ENCODE assay signal across 1 cellular context in genomic region chr14:68728342-68729106, GRCh38.
TF ChIP-seq lines count a peak whose summit lies in the region.

No MANE protein-coding gene starts in this region.

TF ChIP-seq in HepG2, 621 proteins besides CTCF, POLR2A, EP300 and RAD21 (continued from another document and continues in another):
- no peak for TF ChIP-seq ZBED4 (CRISPR knock-in tag; IDR thresholded peaks at IDR 0.05; ENCODE audit: borderline replicate concordance)
- 0 out of 2 replicates have a peak, but pooled peaks have one; percentile 39 for TF ChIP-seq SOX13 (IDR thresholded peaks at IDR 0.05)
- peak in 1 of 2 experiments; percentile 79; a peak in 2 of 4 replicates for TF ChIP-seq SOX13 (CRISPR knock-in tag; conservative IDR thresholded peaks at IDR 0.05 in 1 of 2, IDR thresholded peaks at IDR 0.05 in 1 of 2)
- TF ChIP-seq HNRNPLL (IDR thresholded peaks at IDR 0.05; ENCODE audit: low read depth, low read length, poor library complexity, severe bottlenecking), result no peak
- peak; percentile 68; the same call in 1 of the 2 replicates for TF ChIP-seq FOSL2 (CRISPR knock-in tag; IDR thresholded peaks at IDR 0.05)
- no peak for TF ChIP-seq ZNF136 (CRISPR knock-in tag; IDR thresholded peaks at IDR 0.05; ENCODE audit: low read depth)
- TF ChIP-seq ERF (CRISPR knock-in tag; IDR thresholded peaks at IDR 0.05), result no peak
- no peak for TF ChIP-seq GRHL1 (CRISPR knock-in tag; conservative IDR thresholded peaks at IDR 0.05)
- no peak for TF ChIP-seq ZNF124 (CRISPR knock-in tag; IDR thresholded peaks at IDR 0.05)
- TF ChIP-seq MTF1 (CRISPR knock-in tag; IDR thresholded peaks at IDR 0.05), result no peak
- peak; percentile 51; the same call in 1 of the 2 replicates for TF ChIP-seq IKZF5 (CRISPR knock-in tag; IDR thresholded peaks at IDR 0.05)
- TF ChIP-seq PRMT3 (CRISPR knock-in tag; IDR thresholded peaks at IDR 0.05; ENCODE audit: borderline replicate concordance, low read depth), result no peak
- TF ChIP-seq ZNF563 (CRISPR knock-in tag; IDR thresholded peaks at IDR 0.05), result no peak
- no peak for TF ChIP-seq KDM4B (CRISPR knock-in tag; IDR thresholded peaks at IDR 0.05)
- TF ChIP-seq ZNF512 (CRISPR knock-in tag; IDR thresholded peaks at IDR 0.05), result no peak
- peak in 1 of 2 experiments; percentile 63; a peak in 3 of 4 replicates for TF ChIP-seq NR2F1 (CRISPR knock-in tag; IDR thresholded peaks at IDR 0.05)
- TF ChIP-seq PHF21A (CRISPR knock-in tag; IDR thresholded peaks at IDR 0.05), result no peak
- TF ChIP-seq SPEN (CRISPR knock-in tag; IDR thresholded peaks at IDR 0.05; ENCODE audit: low read depth), result no peak
- TF ChIP-seq ZBTB2 (CRISPR knock-in tag; IDR thresholded peaks at IDR 0.05; ENCODE audit: low read depth), result no peak
- TF ChIP-seq CENPT (CRISPR knock-in tag; IDR thresholded peaks at IDR 0.05; ENCODE audit: low read depth), result no peak
- TF ChIP-seq BCL3 (CRISPR knock-in tag; IDR thresholded peaks at IDR 0.05), result no peak
- no peak for TF ChIP-seq ZNF564 (CRISPR knock-in tag; IDR thresholded peaks at IDR 0.05)
- no peak for TF ChIP-seq MYC (CRISPR knock-in tag; IDR thresholded peaks at IDR 0.05; ENCODE audit: borderline replicate concordance)
- no peak for TF ChIP-seq ZNF230 (CRISPR knock-in tag; IDR thresholded peaks at IDR 0.05)
- no peak for TF ChIP-seq HNRNPL (IDR thresholded peaks at IDR 0.05; ENCODE audit: low read depth, low read length)
- no peak for TF ChIP-seq MAFK (conservative IDR thresholded peaks at IDR 0.05 in 1 of 2, IDR thresholded peaks at IDR 0.05 in 1 of 2; ENCODE audit: low read length in 2 of 2)
- TF ChIP-seq ZFP62 (CRISPR knock-in tag; IDR thresholded peaks at IDR 0.05), result no peak
- TF ChIP-seq ZNF720 (CRISPR knock-in tag; IDR thresholded peaks at IDR 0.05), result no peak
- no peak for TF ChIP-seq KDM3A (CRISPR knock-in tag; IDR thresholded peaks at IDR 0.05; ENCODE audit: low read depth)
- TF ChIP-seq IRX3 (CRISPR knock-in tag; IDR thresholded peaks at IDR 0.05; ENCODE audit: borderline replicate concordance, low read depth), result no peak
- TF ChIP-seq ZNF121 (CRISPR knock-in tag; IDR thresholded peaks at IDR 0.05), result peak; percentile 98
- TF ChIP-seq SMYD3 (CRISPR knock-in tag; IDR thresholded peaks at IDR 0.05), result no peak
- TF ChIP-seq ZSCAN22 (CRISPR knock-in tag; IDR thresholded peaks at IDR 0.05), result no peak
- TF ChIP-seq TFAP4 (IDR thresholded peaks at IDR 0.05; ENCODE audit: borderline replicate concordance, low read depth), result no peak
- TF ChIP-seq ZNF160 (CRISPR knock-in tag; IDR thresholded peaks at IDR 0.05), result no peak
- TF ChIP-seq ZNF556 (CRISPR knock-in tag; IDR thresholded peaks at IDR 0.05; ENCODE audit: borderline replicate concordance), result no peak
- no peak for TF ChIP-seq MXD3 (CRISPR knock-in tag; IDR thresholded peaks at IDR 0.05)
- no peak for TF ChIP-seq TRAFD1 (CRISPR knock-in tag; IDR thresholded peaks at IDR 0.05; ENCODE audit: borderline replicate concordance)
- TF ChIP-seq SRSF9 (IDR thresholded peaks at IDR 0.05; ENCODE audit: borderline replicate concordance, insufficient read depth, low read depth, low read length, poor library complexity, severe bottlenecking), result no peak
- TF ChIP-seq MED1 (CRISPR knock-in tag; IDR thresholded peaks at IDR 0.05), result peak; percentile 81
- no peak for TF ChIP-seq ZNF558 (CRISPR knock-in tag; IDR thresholded peaks at IDR 0.05; ENCODE audit: borderline replicate concordance)
- TF ChIP-seq ZFP37 (CRISPR knock-in tag; IDR thresholded peaks at IDR 0.05; ENCODE audit: borderline replicate concordance), result no peak
- TF ChIP-seq RFX5 (IDR thresholded peaks at IDR 0.05; ENCODE audit: low read depth, low read length), result no peak
- no peak for TF ChIP-seq ZMAT5 (CRISPR knock-in tag; IDR thresholded peaks at IDR 0.05; ENCODE audit: borderline replicate concordance, low read depth)
- no peak for TF ChIP-seq GABPA (IDR thresholded peaks at IDR 0.05; ENCODE audit: low read depth, low read length)
- TF ChIP-seq GABPA (CRISPR knock-in tag; IDR thresholded peaks at IDR 0.05; ENCODE audit: low read depth), result no peak; the same call in 1 of the 2 replicates
- peak; percentile 58; the same call in 1 of the 2 replicates for TF ChIP-seq FOXJ3 (CRISPR knock-in tag; IDR thresholded peaks at IDR 0.05; ENCODE audit: borderline replicate concordance)
- TF ChIP-seq ZNF451 (CRISPR knock-in tag; IDR thresholded peaks at IDR 0.05), result no peak
- TF ChIP-seq ZNF777 (CRISPR knock-in tag; IDR thresholded peaks at IDR 0.05), result no peak
- no peak for TF ChIP-seq ZNF335 (CRISPR knock-in tag; IDR thresholded peaks at IDR 0.05)
- TF ChIP-seq IRF9 (CRISPR knock-in tag; IDR thresholded peaks at IDR 0.05; ENCODE audit: borderline replicate concordance), result no peak
- TF ChIP-seq KAT8 (CRISPR knock-in tag; IDR thresholded peaks at IDR 0.05), result peak; percentile 38
- 0 out of 2 replicates have a peak, but pooled peaks have one; percentile 24 for TF ChIP-seq HHEX (CRISPR knock-in tag; IDR thresholded peaks at IDR 0.05)
- no peak for TF ChIP-seq SRF (IDR thresholded peaks at IDR 0.05; ENCODE audit: low read depth, low read length)
